8 cellular contexts compared by ENCODE assay signal in genomic region chrX:19991350-19991718, GRCh38. TPM values are rescaled to one million over a fixed set of nuclear protein-coding genes. Genes with fewer than 3 reads are reported as not detected.
DNase-seq lines count a peak whose midpoint lies in the region; ATAC-seq and TF ChIP-seq lines count a peak whose summit lies in the region.

No MANE protein-coding gene starts in this region.

- no peaks in the 10 kb centered on the region for H3K9me3 Mint-ChIP-seq in activated T-cell treated with anti-CD3 and anti-CD28 coated beads, Interleukin-2, amount 50 U/mL, for 72 hours
- H3K9me3 Mint-ChIP-seq in type B pancreatic cell, result peaks cover 5% of the 10 kb centered on the region

- peak overlapping the region; percentile 80 to 91 for H3K4me3 Mint-ChIP-seq in activated T-cell treated with anti-CD3 and anti-CD28 coated beads, Interleukin-2, amount 50 U/mL, for 72 hours
- H3K4me3 Mint-ChIP-seq in type B pancreatic cell, result peak overlapping the region; percentile 90

- H3K4me3 ChIP-seq in heart left ventricle, result peak overlapping the region in 10 of 12 donors; percentile 63 to 90 (median 78)
- H3K4me3 ChIP-seq in kidney epithelial cell (ENCODE audit: low read depth, low read length), result peak overlapping the region; percentile 27

- no peak for TF ChIP-seq CTCF in heart left ventricle (IDR thresholded peaks at IDR 0.05)
- no peak for TF ChIP-seq CTCF in kidney epithelial cell (IDR thresholded peaks at IDR 0.05; ENCODE audit: insufficient read depth, low read length, poor library complexity, severe bottlenecking)
- peak; percentile 4 for TF ChIP-seq CTCF in type B pancreatic cell (conservative IDR thresholded peaks at IDR 0.05)

- H3K4me1 Mint-ChIP-seq in activated T-cell treated with anti-CD3 and anti-CD28 coated beads, Interleukin-2, amount 50 U/mL, for 72 hours (ENCODE audit: low read depth), result peaks cover 20% of the 10 kb centered on the region
- H3K4me1 Mint-ChIP-seq in type B pancreatic cell (ENCODE audit: unreplicated experiment), result no peaks in the 10 kb centered on the region

- H3K4me1 ChIP-seq in heart left ventricle, result peaks cover 0 to 12% (median 0%) of the 10 kb centered on the region in 12 donors

- no peak for TF ChIP-seq POLR2A in heart left ventricle (IDR thresholded peaks at IDR 0.05)

- H3K27me3 Mint-ChIP-seq in activated T-cell treated with anti-CD3 and anti-CD28 coated beads, Interleukin-2, amount 50 U/mL, for 72 hours (ENCODE audit: low read depth), result peaks cover 8% of the 10 kb centered on the region
- no peaks in the 10 kb centered on the region for H3K27me3 Mint-ChIP-seq in type B pancreatic cell

- WGBS in heart left ventricle, 4 donors, result 47 to 70% (median 64%) methylated on average over 6 of the region's 6 CpGs

- H3K27me3 ChIP-seq in heart left ventricle (no peaks in the 10 kb centered on the region), kidney epithelial cell (ENCODE audit: control insufficient read depth, insufficient read depth, low read length) (no peaks in the 10 kb centered on the region)

- intact Hi-C loops in heart left ventricle (cut with DNase I) (loop anchor here in 7 of 10 donors (2.0 to 10.0 kb wide), 5 partner anchors 57 to 87 kb away; no protein-coding TSS in a partner anchor), cardiac septum (cut with DNase I) (loop anchor here (5.0 kb wide), 1 partner anchor 89 kb away; no protein-coding TSS in a partner anchor)

- DNase-seq in heart left ventricle (no peak), cardiac septum (ENCODE audit: low spot score) (no peak), kidney epithelial cell (ENCODE audit: low read depth) (no peak), type B pancreatic cell (ENCODE audit: extremely low spot score, unreplicated experiment) (no peak), Ammon's horn (ENCODE audit: low spot score) (no peak), NCI-H748 (lab: John Stamatoyannopoulos, UW; ENCODE audit: unreplicated experiment) (no peak), SKM-1 (lab: John Stamatoyannopoulos, UW; ENCODE audit: unreplicated experiment) (no peak)
- DNase-seq in activated T-cell treated with anti-CD3 and anti-CD28 coated beads, Interleukin-2, amount 50 U/mL, for 72 hours, result peak in 1 of 2 donors; percentile 5

- H3K36me3 Mint-ChIP-seq in activated T-cell treated with anti-CD3 and anti-CD28 coated beads, Interleukin-2, amount 50 U/mL, for 72 hours (ENCODE audit: insufficient read depth in 2 of 2), result no peaks in the 10 kb centered on the region
- H3K36me3 Mint-ChIP-seq in type B pancreatic cell, result peaks cover 4% of the 10 kb centered on the region

- peak overlapping the region in 11 of 12 donors; percentile 33 to 80 (median 63) for H3K27ac ChIP-seq in heart left ventricle

- no peaks in the 10 kb centered on the region for H3K9me3 ChIP-seq in heart left ventricle

- ATAC-seq in heart left ventricle, result no peak
- no peak for ATAC-seq in activated T-cell treated with anti-CD3 and anti-CD28 coated beads, Interleukin-2, amount 50 U/mL, for 72 hours (replicated peaks in 1 of 2)

- peak overlapping the region; percentile 82 for H3K27ac Mint-ChIP-seq in activated T-cell treated with anti-CD3 and anti-CD28 coated beads, Interleukin-2, amount 50 U/mL, for 72 hours
- H3K27ac Mint-ChIP-seq in type B pancreatic cell, result peak overlapping the region; percentile 67

- no peaks in the 10 kb centered on the region for H3K36me3 ChIP-seq in heart left ventricle
- no peaks in the 10 kb centered on the region for H3K36me3 ChIP-seq in kidney epithelial cell (ENCODE audit: control insufficient read depth, insufficient read depth, low read length)

RNA-seq across cellular contexts. Expression of gene BCLAF3, which starts 0.5 kb away (rescaled TPM):
- total RNA-seq in heart left ventricle, result 10 to 100 TPM in 1 of 9 donors, 1 to 10 TPM in 8; 2.4 to 10.6 (median 7.8) TPM
- polyA plus RNA-seq in heart left ventricle, result 1 to 10 TPM; 2.0 to 3.2 TPM
- total RNA-seq in cardiac septum, result 9.4 TPM
- total RNA-seq in activated T-cell treated with anti-CD3 and anti-CD28 coated beads, Interleukin-2, amount 50 U/mL, for 72 hours, result 10 to 100 TPM in 1 of 2 donors, 1 to 10 TPM in 1; 7.7 to 11.8 TPM
- 4.5 and 6.0 TPM in 2 replicates for total RNA-seq in kidney epithelial cell
- 6.8 and 9.1 TPM in 2 replicates for total RNA-seq in type B pancreatic cell (ENCODE audit: low replicate concordance)
